13 cellular contexts compared by ENCODE assay signal in genomic region chr16:81647527-81647926, GRCh38.
DNase-seq lines count a peak whose midpoint lies in the region; ATAC-seq, FAIRE-seq and TF ChIP-seq lines count a peak whose summit lies in the region.
"Had no signal": no experiment of that assay in that cellular context is flagged by ENCODE, and none has a peak within 500 bp of the region (broad histone marks: within the 10 kb centered on the region; RNA-seq: fewer than 3 reads in every experiment).

No MANE protein-coding gene starts in this region.

- in situ Hi-C loops in Panc1 (cut with HindIII; ENCODE audit: low pct_unique_long_range_greater_than_20kb, low sequenced_read_pairs) = no loop called here

- CTCF ChIA-PET in Panc1 (lab: Charles Lee) (no interaction called here), HEK293T (lab: Yijun Ruan, JAX) (no interaction called here)

- WGBS in lower leg skin, 2 donors = 83 to 87% methylated on average over 3 to 6 of the region's 8 CpGs

- no peak overlapping the region for H3K4me2 ChIP-seq in osteoblast (ENCODE audit: insufficient read depth, low read length)

- H3K27ac ChIP-seq in Panc1 (ENCODE audit: low read length) (no peak overlapping the region), epithelial cell of prostate (peak overlapping the region; percentile 45), osteoblast (ENCODE audit: low read depth, low read length) (peak overlapping the region; percentile 39)
- H3K27ac ChIP-seq: lower lobe of right lung had no signal

- H3K4me3 ChIP-seq in Panc1 (ENCODE audit: low read depth in 2 of 2, low read length in 2 of 2) (no peak overlapping the region), osteoblast (ENCODE audit: insufficient read depth, low read length) (no peak overlapping the region), lower leg skin (ENCODE audit: low read depth, poor library complexity, severe bottlenecking) (no peak overlapping the region)
- H3K4me3 ChIP-seq: lower lobe of right lung had no signal

- H3K36me3 ChIP-seq in Panc1 (ENCODE audit: control insufficient read depth, insufficient read depth, low read length) = no peaks in the 10 kb centered on the region
- H3K36me3 ChIP-seq in osteoblast (ENCODE audit: insufficient read depth, low read length) = peaks cover 3% of the 10 kb centered on the region

- H2AFZ ChIP-seq in osteoblast (ENCODE audit: low read length) = no peak overlapping the region

- BruUV-seq in Panc1 (replicated peaks; lab: Mats Ljungman, UMichigan) = no TSS peak

- H3K4me1 ChIP-seq in Panc1 (ENCODE audit: control insufficient read depth, insufficient read depth, low read length) = no peaks in the 10 kb centered on the region
- H3K4me1 ChIP-seq in osteoblast (ENCODE audit: insufficient read depth, low read length) = peaks cover 26% of the 10 kb centered on the region

- TF ChIP-seq POLR2A in H54 (IDR thresholded peaks at IDR 0.05; ENCODE audit: low read depth, low read length) (no peak), lower leg skin (IDR thresholded peaks at IDR 0.05) (no peak), GM18505 (IDR thresholded peaks at IDR 0.05; ENCODE audit: borderline replicate concordance, extremely low read depth, insufficient read depth, insufficient read length) (no peak)

- peaks cover 46% of the 10 kb centered on the region for H4K20me1 ChIP-seq in osteoblast (ENCODE audit: insufficient read depth, low read length)

- intact Hi-C loops in Panc1 (cut with micrococcal nuclease; ENCODE audit: unreplicated experiment) = no loop called here
- intact Hi-C loops in lower leg skin (cut with DNase I; ENCODE audit: low total_unique reads) = loop anchor here (10.0 kb wide), 1 partner anchor 213 kb away; no protein-coding TSS in a partner anchor

- peaks cover 12% of the 10 kb centered on the region for H3K79me2 ChIP-seq in osteoblast (ENCODE audit: insufficient read depth, low read length)

- H3K27me3 ChIP-seq in Panc1 (ENCODE audit: control insufficient read depth, insufficient read depth, low read length) = no peaks in the 10 kb centered on the region
- no peaks in the 10 kb centered on the region for H3K27me3 ChIP-seq in osteoblast (ENCODE audit: insufficient read depth, low read length)

- DNase-seq in H54 (ENCODE audit: insufficient read length, low spot score) = peak; percentile 95
- DNase-seq in Panc1 (ENCODE audit: low read depth, low spot score) = peak; percentile 36
- DNase-seq in epithelial cell of prostate (ENCODE audit: low read depth, low spot score) = no peak
- peak; percentile 99 for DNase-seq in osteoblast (ENCODE audit: insufficient read length, low spot score, missing footprints)
- no peak for DNase-seq in lower leg skin (ENCODE audit: low spot score in 2 of 2)
- DNase-seq in HEK293T (ENCODE audit: extremely low spot score) = no peak
- DNase-seq: activated CD4-positive, alpha-beta T cell treated with anti-CD3 and anti-CD28 coated beads, Interleukin-2, amount 10 ng/mL, durations not matched to agents 24 days and 14 days; lower lobe of right lung; NCI-H1417; SHP77 had no signal

- H3K9me3 ChIP-seq in Panc1 (ENCODE audit: control insufficient read depth, insufficient read depth, low read depth, low read length) (no peaks in the 10 kb centered on the region), osteoblast (ENCODE audit: low read depth, low read length) (no peaks in the 10 kb centered on the region)
- H3K9me3 ChIP-seq: lower lobe of right lung had no signal

- no peak for TF ChIP-seq CTCF in Panc1 (IDR thresholded peaks at IDR 0.05)
- no peak for TF ChIP-seq CTCF in osteoblast (IDR thresholded peaks at IDR 0.05; ENCODE audit: extremely low read depth, low read depth, low read length)
- TF ChIP-seq CTCF in lower leg skin (IDR thresholded peaks at IDR 0.05) = no peak

- FAIRE-seq in H54 (lab: Jason Lieb, UNC) = no peak

- ATAC-seq in Panc1 (peak; percentile 82), GM18505 (IDR thresholded peaks at IDR 0.05; ENCODE audit: unreplicated experiment) (no peak), GM21360 (IDR thresholded peaks at IDR 0.05; ENCODE audit: unreplicated experiment) (no peak)
- ATAC-seq: activated naive CD4-positive, alpha-beta T cell treated with anti-CD3 and anti-CD28 coated beads, Interleukin-2, amount 50 U/mL, for 72 hours; lower lobe of right lung had no signal

- POLR2A ChIA-PET in Panc1 (lab: Charles Lee) (no interaction called here), HEK293T (lab: Yijun Ruan, JAX) (no interaction called here)

TF ChIP-seq in HEK293T, 16 proteins besides CTCF, POLR2A, EP300 and RAD21:
- TF ChIP-seq SP1 (IDR thresholded peaks at IDR 0.05) (no peak), PKNOX1 (IDR thresholded peaks at IDR 0.05) (no peak), TARDBP (IDR thresholded peaks at IDR 0.05) (no peak), BHLHE40 (IDR thresholded peaks at IDR 0.05; ENCODE audit: borderline replicate concordance) (no peak), SUZ12 (IDR thresholded peaks at IDR 0.05) (no peak), CTBP1 (IDR thresholded peaks at IDR 0.05; ENCODE audit: borderline replicate concordance) (no peak), ZNF384 (IDR thresholded peaks at IDR 0.05) (no peak), FOXA1 (IDR thresholded peaks at IDR 0.05) (no peak), ELF4 (IDR thresholded peaks at IDR 0.05) (no peak), HDGF (IDR thresholded peaks at IDR 0.05; ENCODE audit: borderline replicate concordance) (no peak), FOXM1 (IDR thresholded peaks at IDR 0.05; ENCODE audit: borderline replicate concordance) (no peak), L3MBTL2 (conservative IDR thresholded peaks at IDR 0.05) (no peak), LEF1 (IDR thresholded peaks at IDR 0.05; ENCODE audit: borderline replicate concordance) (no peak), NFRKB (IDR thresholded peaks at IDR 0.05) (no peak), ARNT (IDR thresholded peaks at IDR 0.05) (no peak), FOXK2 (IDR thresholded peaks at IDR 0.05) (no peak)

Comparison
In these comparisons a context has a peak if more than half of its experiments do, and no peak if none do; other contexts are left out.
1. DNase-seq: peak in H54 (single experiment), Panc1 (single experiment) and osteoblast (single experiment); none in epithelial cell of prostate (single experiment), lower leg skin (0 of 2) and HEK293T (single experiment).